Comparison of ENCODE assay signal across 13 cellular contexts in genomic region chr10:90968448-90969086, GRCh38. TPM values are rescaled to one million over a fixed set of nuclear protein-coding genes. Genes with fewer than 3 reads are reported as not detected.
A peak's percentile ranks its signal among the peaks of the same experiment; 100 is the strongest.
DNase-seq lines count a peak whose midpoint lies in the region; ATAC-seq and TF ChIP-seq lines count a peak whose summit lies in the region.
"Had no signal": no experiment of that assay in that cellular context is flagged by ENCODE, and none has a peak within 500 bp of the region (broad histone marks: within the 10 kb centered on the region; RNA-seq: fewer than 3 reads in every experiment).

No MANE protein-coding gene starts in this region.

- POLR2A ChIA-PET in MCF 10A (lab: Yijun Ruan, JAX) = interaction anchor here (0.6 to 1.9 kb wide), 5 partner anchors 12 to 646 kb away, joined by 3 to 13 read pairs (median 3); no protein-coding TSS in a partner anchor

- TF ChIP-seq POLR2A in breast epithelium (IDR thresholded peaks at IDR 0.05) = no peak

- DNase-seq in MCF 10A (ENCODE audit: unreplicated experiment) = peak; percentile 55
- DNase-seq in breast epithelium (ENCODE audit: low spot score in 2 of 2) = no peak
- DNase-seq in amniotic stem cell (lab: John Stamatoyannopoulos, UW) = peak; percentile 9
- peak; percentile 16 for DNase-seq in right atrium auricular region (ENCODE audit: low spot score)
- DNase-seq in stromal cell of bone marrow (ENCODE audit: low read depth) = peak; percentile 57
- no peak for DNase-seq in NCI-H524 (lab: John Stamatoyannopoulos, UW)
- no peak for DNase-seq in globus pallidus (ENCODE audit: low spot score)
- DNase-seq: GDM1, hippocampal formation, NCI-H1105 had no signal

- intact Hi-C loops in MCF 10A (cut with micrococcal nuclease) = loop anchor here (5.0 kb wide), 1 partner anchor 46 kb away; the partner anchor contains the start of gene ANKRD1
- intact Hi-C loops in breast epithelium (cut with DNase I; ENCODE audit: low total_unique reads) = no loop called here

- H3K27me3 ChIP-seq in breast epithelium (no peaks in the 10 kb centered on the region), right atrium auricular region (no peaks in the 10 kb centered on the region)

- H3K36me3 ChIP-seq in breast epithelium = no peaks in the 10 kb centered on the region
- H3K36me3 ChIP-seq in right atrium auricular region = peaks cover 60% of the 10 kb centered on the region

- H3K4me1 Mint-ChIP-seq in MCF 10A (ENCODE audit: insufficient read depth, unreplicated experiment) = peaks cover 22% of the 10 kb centered on the region
- H3K4me1 Mint-ChIP-seq: central memory CD8-positive, alpha-beta T cell had no signal

- TF ChIP-seq CTCF in MCF 10A (IDR thresholded peaks at IDR 0.05; ENCODE audit: unreplicated experiment) = no peak
- no peak for TF ChIP-seq CTCF in breast epithelium (IDR thresholded peaks at IDR 0.05)
- TF ChIP-seq CTCF in right atrium auricular region (IDR thresholded peaks at IDR 0.05) = no peak

- no peak overlapping the region for H3K27ac Mint-ChIP-seq in MCF 10A (ENCODE audit: low read depth, unreplicated experiment)

- CTCF ChIA-PET in MCF 10A (lab: Yijun Ruan, JAX) = interaction anchor here (0.7 to 4.1 kb wide), 3 partner anchors 57 to 193 kb away, joined by 3 to 17 read pairs (median 3); no protein-coding TSS in a partner anchor

- H3K27ac ChIP-seq in breast epithelium = peak overlapping the region in 1 of 2 donors; percentile 3
- H3K27ac ChIP-seq in right atrium auricular region = peak overlapping the region; percentile 81 to 93

- no peak overlapping the region for H3K4me3 Mint-ChIP-seq in MCF 10A (ENCODE audit: unreplicated experiment)
- H3K4me3 Mint-ChIP-seq: central memory CD8-positive, alpha-beta T cell had no signal

- no peaks in the 10 kb centered on the region for H3K9me3 Mint-ChIP-seq in MCF 10A (ENCODE audit: unreplicated experiment)
- H3K9me3 Mint-ChIP-seq: central memory CD8-positive, alpha-beta T cell had no signal

- ATAC-seq in HG03460 (IDR thresholded peaks at IDR 0.05; ENCODE audit: unreplicated experiment) = no peak

- no peaks in the 10 kb centered on the region for H3K9me3 ChIP-seq in breast epithelium
- no peaks in the 10 kb centered on the region for H3K9me3 ChIP-seq in right atrium auricular region

- H3K36me3 Mint-ChIP-seq in MCF 10A (ENCODE audit: insufficient read depth, unreplicated experiment) = no peaks in the 10 kb centered on the region

- H3K4me3 ChIP-seq in breast epithelium (no peak overlapping the region), right atrium auricular region (peak overlapping the region; percentile 41 to 61)

- no peaks in the 10 kb centered on the region for H3K27me3 Mint-ChIP-seq in MCF 10A (ENCODE audit: insufficient read depth, unreplicated experiment)

- H3K4me1 ChIP-seq in breast epithelium = no peaks in the 10 kb centered on the region
- H3K4me1 ChIP-seq in right atrium auricular region = peaks cover 3 to 21% of the 10 kb centered on the region in 2 donors

- BruUV-seq in MCF 10A (replicated peaks; lab: Mats Ljungman, UMichigan) = no TSS peak

RNA-seq across cellular contexts. Expression of gene ANKRD1, which starts 47.7 kb away (rescaled TPM):
- total RNA-seq in MCF 10A (2022) (0.20 and 0.65 TPM in 2 replicates), breast epithelium (under 1 TPM in 2 of 3 donors, not detected in 1; 0.32 to 0.66 TPM), right atrium auricular region (1,000 to 10,000 TPM; 3,842 to 8,672 TPM)
- total RNA-seq: A673 had no signal

Comparison
In these comparisons a context has a peak if more than half of its experiments do, and no peak if none do; other contexts are left out.
1. DNase-seq: peak in MCF 10A (single experiment), amniotic stem cell (single experiment), right atrium auricular region (single experiment) and stromal cell of bone marrow (single experiment); none in breast epithelium (0 of 2), NCI-H524 (0 of 2) and globus pallidus (single experiment).
2. H3K4me3 ChIP-seq: peak in right atrium auricular region (2 of 2); none in breast epithelium (0 of 3).
3. RNA of gene ANKRD1, which starts 47.7 kb away (total RNA-seq): 3,842 to 8,672 TPM in right atrium auricular region; 0.20 to 0.65 TPM in MCF 10A and 0.32 to 0.66 TPM in breast epithelium; every median in the first group is over 1,000 times any median in the second.